ENCODE assay signal across 9 cellular contexts in genomic region chr1:160399544-160400283, GRCh38. TPM values are rescaled to one million over a fixed set of nuclear protein-coding genes. Genes with fewer than 3 reads are reported as not detected.
A peak's percentile ranks its signal among the peaks of the same experiment; 100 is the strongest.
DNase-seq lines count a peak whose midpoint lies in the region; ATAC-seq and TF ChIP-seq lines count a peak whose summit lies in the region.
"Had no signal": no experiment of that assay in that cellular context is flagged by ENCODE, and none has a peak within 500 bp of the region (broad histone marks: within the 10 kb centered on the region; RNA-seq: fewer than 3 reads in every experiment).

No MANE protein-coding gene starts in this region.

- peak overlapping the region; percentile 81 for H3K27ac Mint-ChIP-seq in WTC11

- DNase-seq in ELF-1 (ENCODE audit: low read depth, low spot score) (peak; percentile 69), WTC11 (ENCODE audit: low spot score) (peak; percentile 42), right cardiac atrium (peak in 1 of 3 donors; percentile 65), sigmoid colon (no peak), NCI-H146 (lab: John Stamatoyannopoulos, UW) (no peak), KG1 (lab: John Stamatoyannopoulos, UW) (no peak), hippocampal formation (lab: John Stamatoyannopoulos, UW) (no peak)
- DNase-seq: activated CD4-positive, CD25-positive, alpha-beta regulatory T cell treated with anti-CD3 and anti-CD28 coated beads, Interleukin-2, amount 50 U/mL, for 72 hours had no signal

- WGBS in right cardiac atrium, result 28% methylated on average over 19 of the region's 19 CpGs
- 53 to 54% methylated on average over 19 of the region's 19 CpGs for WGBS in sigmoid colon, 2 donors

- no peak for TF ChIP-seq EP300 in sigmoid colon (IDR thresholded peaks at IDR 0.05)

- H3K4me1 ChIP-seq in right cardiac atrium (ENCODE audit: control insufficient read depth, insufficient read depth, low read length), result peaks cover 18% of the 10 kb centered on the region
- peaks cover 0 to 22% (median 13%) of the 10 kb centered on the region in 4 donors for H3K4me1 ChIP-seq in sigmoid colon

- intact Hi-C loops in right cardiac atrium (cut with DNase I) (no loop called here), sigmoid colon (cut with DNase I) (loop anchor here (5.0 kb wide), 2 partner anchors 57 to 297 kb away; partner anchors contain the start of genes COPA and NCSTN)

- ATAC-seq in WTC11 (peak; percentile 51), right cardiac atrium (peak; percentile 4 to 6), HG02571 (IDR thresholded peaks at IDR 0.05; ENCODE audit: unreplicated experiment) (no peak)

- H3K27me3 Mint-ChIP-seq in WTC11 (ENCODE audit: low read depth), result no peaks in the 10 kb centered on the region; the same call in 1 of the 2 replicates

- CTCF ChIA-PET in WTC11 (lab: Charles Lee), result interaction anchor here (0.6 to 2.2 kb wide), 6 partner anchors 12 to 284 kb away, joined by 3 to 11 read pairs (median 5); partner anchors contain the start of gene ATP1A2

- no peaks in the 10 kb centered on the region for H3K27me3 ChIP-seq in right cardiac atrium (ENCODE audit: control insufficient read depth, insufficient read depth)
- no peaks in the 10 kb centered on the region for H3K27me3 ChIP-seq in sigmoid colon

- H3K36me3 Mint-ChIP-seq in WTC11, result no peaks in the 10 kb centered on the region

- peak overlapping the region; percentile 72 for H3K4me3 Mint-ChIP-seq in WTC11

- no peaks in the 10 kb centered on the region for H3K36me3 ChIP-seq in sigmoid colon

- 0 out of 2 replicates have a peak, but pooled peaks have one; percentile 15 for TF ChIP-seq CTCF in WTC11 (IDR thresholded peaks at IDR 0.05)
- no peak for TF ChIP-seq CTCF in sigmoid colon (IDR thresholded peaks at IDR 0.05)

- no peaks in the 10 kb centered on the region for H3K9me3 Mint-ChIP-seq in WTC11

- peaks cover 46% of the 10 kb centered on the region for H3K4me1 Mint-ChIP-seq in WTC11

- no peaks in the 10 kb centered on the region for H3K9me3 ChIP-seq in right cardiac atrium (ENCODE audit: control insufficient read depth, low read length)
- no peaks in the 10 kb centered on the region for H3K9me3 ChIP-seq in sigmoid colon

- peak overlapping the region; percentile 97 for H3K4me3 ChIP-seq in right cardiac atrium (ENCODE audit: low read length)
- H3K4me3 ChIP-seq in sigmoid colon, result peak overlapping the region; percentile 59 to 82 (median 77)

- POLR2A ChIA-PET in WTC11 (lab: Charles Lee), result interaction anchor here (1.0 kb wide), 1 partner anchor 38 kb away, joined by 5 read pairs; no protein-coding TSS in a partner anchor

- H3K27ac ChIP-seq in right cardiac atrium (ENCODE audit: low read length), result no peak overlapping the region
- H3K27ac ChIP-seq in sigmoid colon, result peak overlapping the region; percentile 65 to 83 (median 72)

- no peak for TF ChIP-seq POLR2A in sigmoid colon (IDR thresholded peaks at IDR 0.05)

TF ChIP-seq in WTC11, 78 proteins besides CTCF, POLR2A, EP300 and RAD21:
- TF ChIP-seq AR (CRISPR knock-in tag; IDR thresholded peaks at IDR 0.05), result 0 out of 2 replicates have a peak, but pooled peaks have one; percentile 49
- no peak for TF ChIP-seq GTF2I (CRISPR knock-in tag; conservative IDR thresholded peaks at IDR 0.05)

RNA-seq across cellular contexts. Expression of gene VANGL2, which starts 0.7 kb away (rescaled TPM):
- 68.0 to 69.7 TPM (median 68.6 TPM) in 3 replicates for total RNA-seq in WTC11 (2021)
- 10 to 100 TPM in 2 of 4 donors, 1 to 10 TPM in 2; 8.3 to 11.4 (median 9.5) TPM for total RNA-seq in right cardiac atrium
- polyA plus RNA-seq in right cardiac atrium, result 4.7 TPM
- 1 to 10 TPM; 3.2 to 6.6 (median 3.6) TPM for total RNA-seq in sigmoid colon
- polyA plus RNA-seq in sigmoid colon, result 1 to 10 TPM; 1.8 to 3.5 (median 2.6) TPM

RNA-seq across cellular contexts. Expression of gene NHLH1, which starts 32.8 kb away (rescaled TPM):
- 0.69 to 0.70 TPM (median 0.69 TPM) in 3 replicates for total RNA-seq in WTC11 (2021)
- total RNA-seq in right cardiac atrium, result under 1 TPM in 1 of 4 donors, not detected in 3; 0.09 TPM
- polyA plus RNA-seq in right cardiac atrium, result 0.05 TPM
- under 1 TPM in 1 of 4 donors, not detected in 3; under 0.01 TPM for total RNA-seq in sigmoid colon
- under 1 TPM in 2 of 3 donors, not detected in 1; 0.12 to 0.60 TPM for polyA plus RNA-seq in sigmoid colon

RNA-seq across cellular contexts. Expression of gene NCSTN, which starts 56.5 kb away (rescaled TPM):
- 58.2 to 72.7 TPM (median 71.9 TPM) in 3 replicates for total RNA-seq in WTC11 (2021)
- total RNA-seq in right cardiac atrium, result 10 to 100 TPM; 67.1 to 84.3 (median 70.3) TPM
- 60.7 TPM for polyA plus RNA-seq in right cardiac atrium
- total RNA-seq in sigmoid colon, result 10 to 100 TPM; 30.3 to 46.7 (median 39.0) TPM
- polyA plus RNA-seq in sigmoid colon, result 10 to 100 TPM; 12.0 to 55.6 (median 19.4) TPM

RNA-seq across cellular contexts. Expression of gene COPA, which starts 56.7 kb away (rescaled TPM):
- 115 to 126 TPM (median 119 TPM) in 3 replicates for total RNA-seq in WTC11 (2021)
- 100 to 1,000 TPM; 115 to 140 (median 121) TPM for total RNA-seq in right cardiac atrium
- polyA plus RNA-seq in right cardiac atrium, result 69.1 TPM
- 100 to 1,000 TPM in 1 of 4 donors, 10 to 100 TPM in 3; 93.8 to 117 (median 96.5) TPM for total RNA-seq in sigmoid colon
- 10 to 100 TPM; 62.5 to 76.0 (median 68.7) TPM for polyA plus RNA-seq in sigmoid colon

Comparison
In these comparisons a context has a peak if more than half of its experiments do, and no peak if none do; other contexts are left out.
1. DNase-seq: peak in ELF-1 (single experiment) and WTC11 (single experiment); none in sigmoid colon (single experiment), NCI-H146 (single experiment), KG1 (single experiment) and hippocampal formation (0 of 2).